ENCODE assay signal across 1 cellular context in the genomic region with DNA sequence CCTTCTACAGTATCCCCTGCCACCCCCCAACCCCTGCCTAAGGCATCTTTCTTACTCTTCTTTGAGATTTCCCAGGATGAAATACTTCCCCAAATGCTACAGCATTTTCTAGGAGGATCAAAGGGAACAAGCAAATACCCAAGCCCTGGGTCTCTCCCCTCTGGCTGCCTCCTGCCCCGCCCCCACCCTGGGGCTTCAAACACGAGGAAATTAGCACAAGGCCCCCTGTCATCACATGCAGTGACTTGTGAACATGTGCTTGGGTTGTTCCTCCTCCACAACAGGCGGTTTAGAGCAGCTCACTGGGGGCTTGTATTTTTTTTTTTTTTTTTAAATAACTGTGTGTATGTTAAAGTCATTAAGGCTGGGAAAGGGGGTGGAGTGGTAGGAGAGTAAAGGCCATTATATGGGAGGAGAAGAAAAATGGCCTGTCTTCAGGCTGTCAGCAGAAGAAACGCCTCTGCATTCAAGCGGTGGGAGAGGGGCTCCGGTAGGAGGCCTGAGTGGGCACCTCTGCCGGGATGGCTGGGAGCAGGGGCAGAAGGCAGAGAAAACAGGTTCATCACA.
TF ChIP-seq lines count a peak whose summit lies in the region.

No MANE protein-coding gene starts in this region.

TF ChIP-seq in GM23338, 12 proteins besides CTCF, POLR2A, EP300 and RAD21:
- TF ChIP-seq, protein P1, sequence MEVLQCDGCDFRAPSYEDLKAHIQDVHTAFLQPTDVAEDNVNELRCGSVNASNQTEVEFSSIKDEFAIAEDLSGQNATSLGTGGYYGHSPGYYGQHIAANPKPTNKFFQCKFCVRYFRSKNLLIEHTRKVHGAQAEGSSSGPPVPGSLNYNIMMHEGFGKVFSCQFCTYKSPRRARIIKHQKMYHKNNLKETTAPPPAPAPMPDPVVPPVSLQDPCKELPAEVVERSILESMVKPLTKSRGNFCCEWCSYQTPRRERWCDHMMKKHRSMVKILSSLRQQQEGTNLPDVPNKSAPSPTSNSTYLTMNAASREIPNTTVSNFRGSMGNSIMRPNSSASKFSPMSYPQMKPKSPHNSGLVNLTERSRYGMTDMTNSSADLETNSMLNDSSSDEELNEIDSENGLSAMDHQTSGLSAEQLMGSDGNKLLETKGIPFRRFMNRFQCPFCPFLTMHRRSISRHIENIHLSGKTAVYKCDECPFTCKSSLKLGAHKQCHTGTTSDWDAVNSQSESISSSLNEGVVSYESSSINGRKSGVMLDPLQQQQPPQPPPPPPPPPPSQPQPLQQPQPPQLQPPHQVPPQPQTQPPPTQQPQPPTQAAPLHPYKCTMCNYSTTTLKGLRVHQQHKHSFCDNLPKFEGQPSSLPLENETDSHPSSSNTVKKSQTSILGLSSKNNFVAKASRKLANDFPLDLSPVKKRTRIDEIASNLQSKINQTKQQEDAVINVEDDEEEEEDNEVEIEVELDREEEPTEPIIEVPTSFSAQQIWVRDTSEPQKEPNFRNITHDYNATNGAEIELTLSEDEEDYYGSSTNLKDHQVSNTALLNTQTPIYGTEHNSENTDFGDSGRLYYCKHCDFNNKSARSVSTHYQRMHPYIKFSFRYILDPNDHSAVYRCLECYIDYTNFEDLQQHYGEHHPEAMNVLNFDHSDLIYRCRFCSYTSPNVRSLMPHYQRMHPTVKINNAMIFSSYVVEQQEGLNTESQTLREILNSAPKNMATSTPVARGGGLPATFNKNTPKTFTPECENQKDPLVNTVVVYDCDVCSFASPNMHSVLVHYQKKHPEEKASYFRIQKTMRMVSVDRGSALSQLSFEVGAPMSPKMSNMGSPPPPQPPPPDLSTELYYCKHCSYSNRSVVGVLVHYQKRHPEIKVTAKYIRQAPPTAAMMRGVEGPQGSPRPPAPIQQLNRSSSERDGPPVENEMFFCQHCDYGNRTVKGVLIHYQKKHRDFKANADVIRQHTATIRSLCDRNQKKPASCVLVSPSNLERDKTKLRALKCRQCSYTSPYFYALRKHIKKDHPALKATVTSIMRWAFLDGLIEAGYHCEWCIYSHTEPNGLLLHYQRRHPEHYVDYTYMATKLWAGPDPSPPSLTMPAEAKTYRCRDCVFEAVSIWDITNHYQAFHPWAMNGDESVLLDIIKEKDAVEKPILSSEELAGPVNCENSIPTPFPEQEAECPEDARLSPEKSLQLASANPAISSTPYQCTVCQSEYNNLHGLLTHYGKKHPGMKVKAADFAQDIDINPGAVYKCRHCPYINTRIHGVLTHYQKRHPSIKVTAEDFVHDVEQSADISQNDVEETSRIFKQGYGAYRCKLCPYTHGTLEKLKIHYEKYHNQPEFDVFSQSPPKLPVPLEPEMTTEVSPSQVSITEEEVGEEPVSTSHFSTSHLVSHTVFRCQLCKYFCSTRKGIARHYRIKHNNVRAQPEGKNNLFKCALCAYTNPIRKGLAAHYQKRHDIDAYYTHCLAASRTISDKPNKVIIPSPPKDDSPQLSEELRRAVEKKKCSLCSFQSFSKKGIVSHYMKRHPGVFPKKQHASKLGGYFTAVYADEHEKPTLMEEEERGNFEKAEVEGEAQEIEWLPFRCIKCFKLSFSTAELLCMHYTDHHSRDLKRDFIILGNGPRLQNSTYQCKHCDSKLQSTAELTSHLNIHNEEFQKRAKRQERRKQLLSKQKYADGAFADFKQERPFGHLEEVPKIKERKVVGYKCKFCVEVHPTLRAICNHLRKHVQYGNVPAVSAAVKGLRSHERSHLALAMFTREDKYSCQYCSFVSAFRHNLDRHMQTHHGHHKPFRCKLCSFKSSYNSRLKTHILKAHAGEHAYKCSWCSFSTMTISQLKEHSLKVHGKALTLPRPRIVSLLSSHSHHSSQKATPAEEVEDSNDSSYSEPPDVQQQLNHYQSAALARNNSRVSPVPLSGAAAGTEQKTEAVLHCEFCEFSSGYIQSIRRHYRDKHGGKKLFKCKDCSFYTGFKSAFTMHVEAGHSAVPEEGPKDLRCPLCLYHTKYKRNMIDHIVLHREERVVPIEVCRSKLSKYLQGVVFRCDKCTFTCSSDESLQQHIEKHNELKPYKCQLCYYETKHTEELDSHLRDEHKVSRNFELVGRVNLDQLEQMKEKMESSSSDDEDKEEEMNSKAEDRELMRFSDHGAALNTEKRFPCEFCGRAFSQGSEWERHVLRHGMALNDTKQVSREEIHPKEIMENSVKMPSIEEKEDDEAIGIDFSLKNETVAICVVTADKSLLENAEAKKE (CRISPR knock-in tag; IDR thresholded peaks at IDR 0.05), result no peak
- TF ChIP-seq ZNF331 (CRISPR knock-in tag; IDR thresholded peaks at IDR 0.05; ENCODE audit: low read depth), result no peak
- TF ChIP-seq CREB1 (CRISPR knock-in tag; IDR thresholded peaks at IDR 0.05; ENCODE audit: low read depth), result no peak
- TF ChIP-seq EZH2phosphoT487 (IDR thresholded peaks at IDR 0.05; ENCODE audit: unreplicated experiment), result no peak
- TF ChIP-seq ZNF114 (CRISPR knock-in tag; IDR thresholded peaks at IDR 0.05), result no peak
- no peak for TF ChIP-seq JUNB (IDR thresholded peaks at IDR 0.05; ENCODE audit: unreplicated experiment)
- TF ChIP-seq, protein P2, sequence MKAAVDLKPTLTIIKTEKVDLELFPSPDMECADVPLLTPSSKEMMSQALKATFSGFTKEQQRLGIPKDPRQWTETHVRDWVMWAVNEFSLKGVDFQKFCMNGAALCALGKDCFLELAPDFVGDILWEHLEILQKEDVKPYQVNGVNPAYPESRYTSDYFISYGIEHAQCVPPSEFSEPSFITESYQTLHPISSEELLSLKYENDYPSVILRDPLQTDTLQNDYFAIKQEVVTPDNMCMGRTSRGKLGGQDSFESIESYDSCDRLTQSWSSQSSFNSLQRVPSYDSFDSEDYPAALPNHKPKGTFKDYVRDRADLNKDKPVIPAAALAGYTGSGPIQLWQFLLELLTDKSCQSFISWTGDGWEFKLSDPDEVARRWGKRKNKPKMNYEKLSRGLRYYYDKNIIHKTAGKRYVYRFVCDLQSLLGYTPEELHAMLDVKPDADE (IDR thresholded peaks at IDR 0.05), result no peak
- TF ChIP-seq, protein P3, sequence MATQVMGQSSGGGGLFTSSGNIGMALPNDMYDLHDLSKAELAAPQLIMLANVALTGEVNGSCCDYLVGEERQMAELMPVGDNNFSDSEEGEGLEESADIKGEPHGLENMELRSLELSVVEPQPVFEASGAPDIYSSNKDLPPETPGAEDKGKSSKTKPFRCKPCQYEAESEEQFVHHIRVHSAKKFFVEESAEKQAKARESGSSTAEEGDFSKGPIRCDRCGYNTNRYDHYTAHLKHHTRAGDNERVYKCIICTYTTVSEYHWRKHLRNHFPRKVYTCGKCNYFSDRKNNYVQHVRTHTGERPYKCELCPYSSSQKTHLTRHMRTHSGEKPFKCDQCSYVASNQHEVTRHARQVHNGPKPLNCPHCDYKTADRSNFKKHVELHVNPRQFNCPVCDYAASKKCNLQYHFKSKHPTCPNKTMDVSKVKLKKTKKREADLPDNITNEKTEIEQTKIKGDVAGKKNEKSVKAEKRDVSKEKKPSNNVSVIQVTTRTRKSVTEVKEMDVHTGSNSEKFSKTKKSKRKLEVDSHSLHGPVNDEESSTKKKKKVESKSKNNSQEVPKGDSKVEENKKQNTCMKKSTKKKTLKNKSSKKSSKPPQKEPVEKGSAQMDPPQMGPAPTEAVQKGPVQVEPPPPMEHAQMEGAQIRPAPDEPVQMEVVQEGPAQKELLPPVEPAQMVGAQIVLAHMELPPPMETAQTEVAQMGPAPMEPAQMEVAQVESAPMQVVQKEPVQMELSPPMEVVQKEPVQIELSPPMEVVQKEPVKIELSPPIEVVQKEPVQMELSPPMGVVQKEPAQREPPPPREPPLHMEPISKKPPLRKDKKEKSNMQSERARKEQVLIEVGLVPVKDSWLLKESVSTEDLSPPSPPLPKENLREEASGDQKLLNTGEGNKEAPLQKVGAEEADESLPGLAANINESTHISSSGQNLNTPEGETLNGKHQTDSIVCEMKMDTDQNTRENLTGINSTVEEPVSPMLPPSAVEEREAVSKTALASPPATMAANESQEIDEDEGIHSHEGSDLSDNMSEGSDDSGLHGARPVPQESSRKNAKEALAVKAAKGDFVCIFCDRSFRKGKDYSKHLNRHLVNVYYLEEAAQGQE (IDR thresholded peaks at IDR 0.05; ENCODE audit: unreplicated experiment), result no peak
- TF ChIP-seq EZH2 (IDR thresholded peaks at IDR 0.05; ENCODE audit: low read depth, unreplicated experiment), result no peak
- TF ChIP-seq STAT1 (IDR thresholded peaks at IDR 0.05; ENCODE audit: unreplicated experiment), result no peak
- no peak for TF ChIP-seq POLR2AphosphoS5 (IDR thresholded peaks at IDR 0.05; ENCODE audit: low read depth)
- no peak for TF ChIP-seq NANOG (IDR thresholded peaks at IDR 0.05; ENCODE audit: borderline replicate concordance)
